In the genomic region with DNA sequence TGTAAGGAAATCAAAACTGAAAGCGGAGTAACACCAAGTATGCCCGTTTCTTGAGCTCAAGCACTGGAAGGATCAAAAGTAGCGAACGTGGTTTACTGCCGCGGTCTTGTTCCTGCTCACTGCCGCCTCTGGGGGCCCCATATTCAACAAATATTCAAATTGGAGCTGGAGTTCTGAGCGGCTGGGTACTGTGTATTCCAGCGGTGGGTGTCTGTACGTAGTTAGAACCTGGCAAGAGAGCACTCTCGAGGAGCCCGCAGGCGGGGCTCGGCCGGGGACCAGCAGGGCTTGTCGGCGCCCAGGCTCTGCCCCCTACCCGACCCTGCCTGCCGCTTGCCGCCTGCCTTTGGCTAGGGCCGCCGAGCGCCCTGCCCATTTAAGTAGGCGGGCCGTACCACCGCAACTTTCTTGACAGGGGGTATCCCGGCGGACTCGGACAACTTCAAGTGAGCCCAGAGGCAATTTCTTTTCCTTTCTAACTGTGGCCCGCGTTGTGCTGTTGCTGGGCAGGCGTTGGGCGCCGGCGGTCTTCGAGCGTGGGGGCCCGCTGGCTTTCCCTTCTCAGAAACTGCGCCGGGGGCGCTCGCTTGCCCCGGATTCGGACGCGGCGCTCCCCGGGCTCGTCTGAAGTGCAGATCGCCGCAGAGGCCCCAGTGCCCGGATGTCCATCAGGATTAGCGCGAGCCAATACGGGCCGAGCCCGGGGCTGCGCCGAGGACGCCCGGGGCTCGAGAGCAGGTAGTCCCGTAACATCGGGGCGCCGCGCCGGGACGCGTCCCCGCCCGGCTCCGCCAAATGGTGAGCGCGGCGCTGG, we compare ENCODE assay signal across 8 cellular contexts.
DNase-seq lines count a peak whose midpoint lies in the region; ATAC-seq, FAIRE-seq and TF ChIP-seq lines count a peak whose summit lies in the region.

No MANE protein-coding gene starts in this region.

- no TSS peak for BruUV-seq in endothelial cell of umbilical vein (replicated peaks; lab: Mats Ljungman, UMichigan)

- CTCF ChIA-PET in endothelial cell of umbilical vein (lab: Charles Lee), result interaction anchor here (0.9 to 5.4 kb wide), 19 partner anchors 11 to 511 kb away, joined by 3 to 62 read pairs (median 5); a partner anchor contains a TSS

- H3K4me1 ChIP-seq in HUES48 (ENCODE audit: control insufficient read depth, insufficient read depth, low read length), result peaks cover 76% of the 10 kb centered on the region
- peaks cover 2% of the 10 kb centered on the region for H3K4me1 ChIP-seq in NT2/D1 (ENCODE audit: insufficient read depth, insufficient read length)
- peaks cover 38% of the 10 kb centered on the region for H3K4me1 ChIP-seq in endothelial cell of umbilical vein (ENCODE audit: control insufficient read depth, extremely low read depth, insufficient read depth, low read length)

- H3K27ac ChIP-seq in HUES48 (ENCODE audit: low read depth, low read length), result peak overlapping the region; percentile 99
- H3K27ac ChIP-seq in endothelial cell of umbilical vein (ENCODE audit: insufficient read depth, low read depth, low read length), result peak overlapping the region; percentile 92

- H4K20me1 ChIP-seq in endothelial cell of umbilical vein (replicated peaks; ENCODE audit: control insufficient read depth, extremely low read depth, insufficient read depth, low read length), result no peaks in the 10 kb centered on the region

- peak; percentile 61 for FAIRE-seq in endothelial cell of umbilical vein (lab: Jason Lieb, UNC)

- DNase-seq in DMS 273 (lab: John Stamatoyannopoulos, UW; ENCODE audit: unreplicated experiment), result peak; percentile 95
- DNase-seq in NT2/D1 (ENCODE audit: low read depth, low spot score), result peak; percentile 83
- DNase-seq in activated CD8-positive, alpha-beta memory T cell treated with anti-CD3 and anti-CD28 coated beads, Interleukin-2, amount 50 U/mL, for 4 hours, result peak; percentile 85
- peak; percentile 94 for DNase-seq in endothelial cell of umbilical vein (ENCODE audit: low read depth, low spot score)
- DNase-seq in middle frontal gyrus (ENCODE audit: extremely low spot score, low spot score), result peak; percentile 87
- peak; percentile 76 to 86 for DNase-seq in stimulated activated CD8-positive, alpha-beta memory T cell treated with anti-CD3 and anti-CD28 coated beads, Interleukin-2, amount 100 ng/mL, for 1 hour (ENCODE audit: low read depth in 2 of 2)

- H3K27me3 ChIP-seq in HUES48 (ENCODE audit: control insufficient read depth, insufficient read depth, low read length) (peaks cover 3% of the 10 kb centered on the region), NT2/D1 (ENCODE audit: insufficient read depth, insufficient read length) (no peaks in the 10 kb centered on the region), endothelial cell of umbilical vein (ENCODE audit: control insufficient read depth in 2 of 2, insufficient read depth in 2 of 2, low read length in 2 of 2) (no peaks in the 10 kb centered on the region)

- H3K9me1 ChIP-seq in endothelial cell of umbilical vein (replicated peaks; ENCODE audit: control insufficient read depth, extremely low read depth, insufficient read depth, low read length), result no peaks in the 10 kb centered on the region

- dilution Hi-C loops in endothelial cell of umbilical vein (cut with MboI; ENCODE audit: extremely low pct_ligation_motif_present, low sequenced_read_pairs), result no loop called here

- intact Hi-C loops in endothelial cell of umbilical vein (cut with micrococcal nuclease), result loop anchor here (1.0 to 10.0 kb wide), 5 partner anchors 32 to 228 kb away; no protein-coding TSS in a partner anchor

- peak; percentile 99 for TF ChIP-seq POLR2A in endothelial cell of umbilical vein (IDR thresholded peaks at IDR 0.05; ENCODE audit: low read depth, low read length)

- H3K4me2 ChIP-seq in endothelial cell of umbilical vein (ENCODE audit: insufficient read depth, low read length), result peak overlapping the region; percentile 93

- H3K4me3 ChIP-seq in HUES48 (ENCODE audit: low read depth, low read length) (peak overlapping the region; percentile 93), NT2/D1 (ENCODE audit: insufficient read length, low read depth) (peak overlapping the region; percentile 69), endothelial cell of umbilical vein (replicated peaks in 1 of 3; ENCODE audit: insufficient read depth in 1 of 3, low read depth in 1 of 3, low read length in 3 of 3) (peak overlapping the region; percentile 84 to 93 (median 93))

- H3K36me3 ChIP-seq in HUES48 (ENCODE audit: control insufficient read depth, insufficient read depth, low read length) (no peaks in the 10 kb centered on the region), NT2/D1 (ENCODE audit: insufficient read depth, insufficient read length, low read length) (no peaks in the 10 kb centered on the region), endothelial cell of umbilical vein (ENCODE audit: control insufficient read depth in 2 of 2, extremely low read depth in 1 of 2, insufficient read depth in 2 of 2, low read length in 2 of 2) (no peaks in the 10 kb centered on the region)

- peak; percentile 71 for ATAC-seq in GM21423 (IDR thresholded peaks at IDR 0.05; ENCODE audit: unreplicated experiment)

- H3K9ac ChIP-seq in HUES48 (ENCODE audit: low read depth, low read length), result peak overlapping the region; percentile 88
- H3K9ac ChIP-seq in NT2/D1 (ENCODE audit: insufficient read length, low read depth), result peak overlapping the region; percentile 90
- peak overlapping the region; percentile 91 for H3K9ac ChIP-seq in endothelial cell of umbilical vein (replicated peaks; ENCODE audit: extremely low read depth, insufficient read depth, low read length)

- POLR2A ChIA-PET in endothelial cell of umbilical vein (lab: Charles Lee), result interaction anchor here (0.6 to 5.1 kb wide), 20 partner anchors 14 to 1368 kb away, joined by 3 to 64 read pairs (median 4); a partner anchor contains a TSS

- peaks cover 52% of the 10 kb centered on the region for H3K79me2 ChIP-seq in endothelial cell of umbilical vein (ENCODE audit: control insufficient read depth, insufficient read depth, low read length)

- peak overlapping the region; percentile 71 for H2AFZ ChIP-seq in endothelial cell of umbilical vein (ENCODE audit: low read depth, low read length)

- peak; percentile 12 to 13 for TF ChIP-seq CTCF in endothelial cell of umbilical vein (IDR thresholded peaks at IDR 0.05; ENCODE audit: extremely low read depth in 1 of 2, insufficient read depth in 1 of 2, low read depth in 1 of 2, low read length in 2 of 2)

- H3K9me3 ChIP-seq in HUES48 (ENCODE audit: control insufficient read depth, insufficient read depth, low read length), result no peaks in the 10 kb centered on the region
- no peaks in the 10 kb centered on the region for H3K9me3 ChIP-seq in NT2/D1 (ENCODE audit: insufficient read depth, low read length)
- no peaks in the 10 kb centered on the region for H3K9me3 ChIP-seq in endothelial cell of umbilical vein (replicated peaks; ENCODE audit: control insufficient read depth, insufficient read depth, low read length)

TF ChIP-seq in endothelial cell of umbilical vein, 7 proteins besides CTCF, POLR2A, EP300 and RAD21:
- TF ChIP-seq FOS (IDR thresholded peaks at IDR 0.05; ENCODE audit: borderline replicate concordance, insufficient read depth, low read length), result no peak
- TF ChIP-seq, protein P1, sequence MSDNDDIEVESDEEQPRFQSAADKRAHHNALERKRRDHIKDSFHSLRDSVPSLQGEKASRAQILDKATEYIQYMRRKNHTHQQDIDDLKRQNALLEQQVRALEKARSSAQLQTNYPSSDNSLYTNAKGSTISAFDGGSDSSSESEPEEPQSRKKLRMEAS (IDR thresholded peaks at IDR 0.05; ENCODE audit: insufficient read depth, insufficient read length), result no peak
- no peak for TF ChIP-seq EZH2 (IDR thresholded peaks at IDR 0.05; ENCODE audit: borderline replicate concordance, low read depth, low read length, severe bottlenecking)
- no peak for TF ChIP-seq JUN (IDR thresholded peaks at IDR 0.05; ENCODE audit: borderline replicate concordance, insufficient read depth, insufficient read length, low read depth)
- peak; percentile 100 for TF ChIP-seq POLR2AphosphoS5 (IDR thresholded peaks at IDR 0.05; ENCODE audit: insufficient read depth, low read depth, low read length)
- no peak for TF ChIP-seq MYC (IDR thresholded peaks at IDR 0.05; ENCODE audit: low read depth, low read length)
- TF ChIP-seq GATA2 (IDR thresholded peaks at IDR 0.05; ENCODE audit: insufficient read depth, insufficient read length, low read depth, low read length), result no peak
TF ChIP-seq in endothelial cell of umbilical vein: peak in this region for 1.

Comparison
In these comparisons a context has a peak if more than half of its experiments do, and no peak if none do; other contexts are left out.
1. Peak in every context shown above with its lines: DNase-seq, ATAC-seq, H3K4me3 ChIP-seq and H3K27ac ChIP-seq.